Comparison of ENCODE assay signal across 1 cellular context in the genomic region with DNA sequence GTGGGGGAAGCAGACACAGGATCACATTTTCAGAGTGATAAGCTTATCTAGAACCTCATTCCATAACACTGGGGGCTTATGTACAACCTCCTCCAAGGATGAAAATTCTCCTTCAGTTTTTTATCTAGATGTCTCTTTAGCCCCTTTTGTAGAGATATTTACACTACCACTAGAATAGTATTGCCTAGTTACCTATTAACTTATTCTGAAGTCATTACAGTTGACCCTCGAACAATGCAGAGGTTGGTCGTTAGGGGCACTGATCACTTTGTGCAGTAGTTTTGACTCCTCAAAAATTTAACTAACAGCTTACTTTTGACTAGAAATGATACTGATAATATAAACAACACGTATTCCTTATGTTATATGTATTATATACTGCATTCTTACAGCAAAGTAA.
TF ChIP-seq lines count a peak whose summit lies in the region.

No MANE protein-coding gene starts in this region.

TF ChIP-seq in HepG2, 621 proteins besides CTCF, POLR2A, EP300 and RAD21 (continued from another document and continues in another):
- TF ChIP-seq, protein P1, sequence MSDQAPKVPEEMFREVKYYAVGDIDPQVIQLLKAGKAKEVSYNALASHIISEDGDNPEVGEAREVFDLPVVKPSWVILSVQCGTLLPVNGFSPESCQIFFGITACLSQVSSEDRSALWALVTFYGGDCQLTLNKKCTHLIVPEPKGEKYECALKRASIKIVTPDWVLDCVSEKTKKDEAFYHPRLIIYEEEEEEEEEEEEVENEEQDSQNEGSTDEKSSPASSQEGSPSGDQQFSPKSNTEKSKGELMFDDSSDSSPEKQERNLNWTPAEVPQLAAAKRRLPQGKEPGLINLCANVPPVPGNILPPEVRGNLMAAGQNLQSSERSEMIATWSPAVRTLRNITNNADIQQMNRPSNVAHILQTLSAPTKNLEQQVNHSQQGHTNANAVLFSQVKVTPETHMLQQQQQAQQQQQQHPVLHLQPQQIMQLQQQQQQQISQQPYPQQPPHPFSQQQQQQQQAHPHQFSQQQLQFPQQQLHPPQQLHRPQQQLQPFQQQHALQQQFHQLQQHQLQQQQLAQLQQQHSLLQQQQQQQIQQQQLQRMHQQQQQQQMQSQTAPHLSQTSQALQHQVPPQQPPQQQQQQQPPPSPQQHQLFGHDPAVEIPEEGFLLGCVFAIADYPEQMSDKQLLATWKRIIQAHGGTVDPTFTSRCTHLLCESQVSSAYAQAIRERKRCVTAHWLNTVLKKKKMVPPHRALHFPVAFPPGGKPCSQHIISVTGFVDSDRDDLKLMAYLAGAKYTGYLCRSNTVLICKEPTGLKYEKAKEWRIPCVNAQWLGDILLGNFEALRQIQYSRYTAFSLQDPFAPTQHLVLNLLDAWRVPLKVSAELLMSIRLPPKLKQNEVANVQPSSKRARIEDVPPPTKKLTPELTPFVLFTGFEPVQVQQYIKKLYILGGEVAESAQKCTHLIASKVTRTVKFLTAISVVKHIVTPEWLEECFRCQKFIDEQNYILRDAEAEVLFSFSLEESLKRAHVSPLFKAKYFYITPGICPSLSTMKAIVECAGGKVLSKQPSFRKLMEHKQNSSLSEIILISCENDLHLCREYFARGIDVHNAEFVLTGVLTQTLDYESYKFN (CRISPR knock-in tag; conservative IDR thresholded peaks at IDR 0.05) = 0 out of 2 replicates have a peak, but pooled peaks have one; percentile 15
- TF ChIP-seq NR1H2 (CRISPR knock-in tag; IDR thresholded peaks at IDR 0.05; ENCODE audit: borderline replicate concordance, low read depth) = no peak
- TF ChIP-seq ZNF724P (CRISPR knock-in tag; IDR thresholded peaks at IDR 0.05; ENCODE audit: borderline replicate concordance) = no peak
- no peak for TF ChIP-seq IKZF1 (IDR thresholded peaks at IDR 0.05)
- TF ChIP-seq ZNF570 (CRISPR knock-in tag; IDR thresholded peaks at IDR 0.05; ENCODE audit: borderline replicate concordance) = no peak
- peak; percentile 52; the same call in 1 of the 2 replicates for TF ChIP-seq SOX5 (CRISPR knock-in tag; IDR thresholded peaks at IDR 0.05; ENCODE audit: borderline replicate concordance)
- no peak for TF ChIP-seq MBNL3 (CRISPR knock-in tag; conservative IDR thresholded peaks at IDR 0.05)
- no peak for TF ChIP-seq ZNF337 (CRISPR knock-in tag; IDR thresholded peaks at IDR 0.05; ENCODE audit: borderline replicate concordance, low read depth)
- TF ChIP-seq TCF12 (IDR thresholded peaks at IDR 0.05) = no peak
- no peak for TF ChIP-seq TCF12 (CRISPR knock-in tag; IDR thresholded peaks at IDR 0.05)
- no peak for TF ChIP-seq KDM4B (CRISPR knock-in tag; IDR thresholded peaks at IDR 0.05)
- TF ChIP-seq MEF2D (CRISPR knock-in tag; IDR thresholded peaks at IDR 0.05) = no peak
- TF ChIP-seq, protein P2, sequence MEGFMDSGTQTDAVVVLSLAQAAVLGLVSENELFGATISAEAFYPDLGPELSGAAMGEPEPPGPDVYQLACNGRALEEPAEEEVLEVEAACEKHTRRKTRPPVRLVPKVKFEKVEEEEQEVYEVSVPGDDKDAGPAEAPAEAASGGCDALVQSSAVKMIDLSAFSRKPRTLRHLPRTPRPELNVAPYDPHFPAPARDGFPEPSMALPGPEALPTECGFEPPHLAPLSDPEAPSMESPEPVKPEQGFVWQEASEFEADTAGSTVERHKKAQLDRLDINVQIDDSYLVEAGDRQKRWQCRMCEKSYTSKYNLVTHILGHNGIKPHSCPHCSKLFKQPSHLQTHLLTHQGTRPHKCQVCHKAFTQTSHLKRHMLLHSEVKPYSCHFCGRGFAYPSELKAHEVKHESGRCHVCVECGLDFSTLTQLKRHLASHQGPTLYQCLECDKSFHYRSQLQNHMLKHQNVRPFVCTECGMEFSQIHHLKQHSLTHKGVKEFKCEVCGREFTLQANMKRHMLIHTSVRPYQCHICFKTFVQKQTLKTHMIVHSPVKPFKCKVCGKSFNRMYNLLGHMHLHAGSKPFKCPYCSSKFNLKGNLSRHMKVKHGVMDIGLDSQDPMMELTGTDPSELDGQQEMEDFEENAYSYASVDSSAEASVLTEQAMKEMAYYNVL (CRISPR knock-in tag; IDR thresholded peaks at IDR 0.05; ENCODE audit: borderline replicate concordance) = no peak
- TF ChIP-seq RBM39 (IDR thresholded peaks at IDR 0.05; ENCODE audit: low read depth, low read length, poor library complexity, severe bottlenecking) = no peak
- no peak for TF ChIP-seq SMAD1 (CRISPR knock-in tag; IDR thresholded peaks at IDR 0.05; ENCODE audit: borderline replicate concordance, low read depth)
- no peak for TF ChIP-seq ZNF30 (CRISPR knock-in tag; IDR thresholded peaks at IDR 0.05)
- no peak for TF ChIP-seq ZNF530 (CRISPR knock-in tag; IDR thresholded peaks at IDR 0.05; ENCODE audit: low read depth)
- TF ChIP-seq, protein P3, sequence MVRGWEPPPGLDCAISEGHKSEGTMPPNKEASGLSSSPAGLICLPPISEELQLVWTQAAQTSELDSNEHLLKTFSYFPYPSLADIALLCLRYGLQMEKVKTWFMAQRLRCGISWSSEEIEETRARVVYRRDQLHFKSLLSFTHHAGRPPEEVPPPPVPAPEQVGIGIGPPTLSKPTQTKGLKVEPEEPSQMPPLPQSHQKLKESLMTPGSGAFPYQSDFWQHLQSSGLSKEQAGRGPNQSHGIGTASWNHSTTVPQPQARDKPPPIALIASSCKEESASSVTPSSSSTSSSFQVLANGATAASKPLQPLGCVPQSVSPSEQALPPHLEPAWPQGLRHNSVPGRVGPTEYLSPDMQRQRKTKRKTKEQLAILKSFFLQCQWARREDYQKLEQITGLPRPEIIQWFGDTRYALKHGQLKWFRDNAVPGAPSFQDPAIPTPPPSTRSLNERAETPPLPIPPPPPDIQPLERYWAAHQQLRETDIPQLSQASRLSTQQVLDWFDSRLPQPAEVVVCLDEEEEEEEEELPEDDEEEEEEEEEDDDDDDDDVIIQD (CRISPR knock-in tag; IDR thresholded peaks at IDR 0.05; ENCODE audit: low read depth) = peak; percentile 86; the same call in 1 of the 2 replicates
- no peak for TF ChIP-seq ZNF615 (CRISPR knock-in tag; IDR thresholded peaks at IDR 0.05; ENCODE audit: borderline replicate concordance)
- TF ChIP-seq, protein P4, sequence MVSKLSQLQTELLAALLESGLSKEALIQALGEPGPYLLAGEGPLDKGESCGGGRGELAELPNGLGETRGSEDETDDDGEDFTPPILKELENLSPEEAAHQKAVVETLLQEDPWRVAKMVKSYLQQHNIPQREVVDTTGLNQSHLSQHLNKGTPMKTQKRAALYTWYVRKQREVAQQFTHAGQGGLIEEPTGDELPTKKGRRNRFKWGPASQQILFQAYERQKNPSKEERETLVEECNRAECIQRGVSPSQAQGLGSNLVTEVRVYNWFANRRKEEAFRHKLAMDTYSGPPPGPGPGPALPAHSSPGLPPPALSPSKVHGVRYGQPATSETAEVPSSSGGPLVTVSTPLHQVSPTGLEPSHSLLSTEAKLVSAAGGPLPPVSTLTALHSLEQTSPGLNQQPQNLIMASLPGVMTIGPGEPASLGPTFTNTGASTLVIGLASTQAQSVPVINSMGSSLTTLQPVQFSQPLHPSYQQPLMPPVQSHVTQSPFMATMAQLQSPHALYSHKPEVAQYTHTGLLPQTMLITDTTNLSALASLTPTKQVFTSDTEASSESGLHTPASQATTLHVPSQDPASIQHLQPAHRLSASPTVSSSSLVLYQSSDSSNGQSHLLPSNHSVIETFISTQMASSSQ (IDR thresholded peaks at IDR 0.05; ENCODE audit: low read depth) = peak; percentile 84
- TF ChIP-seq, protein P4 (CRISPR knock-in tag; IDR thresholded peaks at IDR 0.05; ENCODE audit: borderline replicate concordance) = peak; percentile 62; the same call in 1 of the 2 replicates
- no peak for TF ChIP-seq ZNF672 (CRISPR knock-in tag; IDR thresholded peaks at IDR 0.05)
- TF ChIP-seq, protein P5, sequence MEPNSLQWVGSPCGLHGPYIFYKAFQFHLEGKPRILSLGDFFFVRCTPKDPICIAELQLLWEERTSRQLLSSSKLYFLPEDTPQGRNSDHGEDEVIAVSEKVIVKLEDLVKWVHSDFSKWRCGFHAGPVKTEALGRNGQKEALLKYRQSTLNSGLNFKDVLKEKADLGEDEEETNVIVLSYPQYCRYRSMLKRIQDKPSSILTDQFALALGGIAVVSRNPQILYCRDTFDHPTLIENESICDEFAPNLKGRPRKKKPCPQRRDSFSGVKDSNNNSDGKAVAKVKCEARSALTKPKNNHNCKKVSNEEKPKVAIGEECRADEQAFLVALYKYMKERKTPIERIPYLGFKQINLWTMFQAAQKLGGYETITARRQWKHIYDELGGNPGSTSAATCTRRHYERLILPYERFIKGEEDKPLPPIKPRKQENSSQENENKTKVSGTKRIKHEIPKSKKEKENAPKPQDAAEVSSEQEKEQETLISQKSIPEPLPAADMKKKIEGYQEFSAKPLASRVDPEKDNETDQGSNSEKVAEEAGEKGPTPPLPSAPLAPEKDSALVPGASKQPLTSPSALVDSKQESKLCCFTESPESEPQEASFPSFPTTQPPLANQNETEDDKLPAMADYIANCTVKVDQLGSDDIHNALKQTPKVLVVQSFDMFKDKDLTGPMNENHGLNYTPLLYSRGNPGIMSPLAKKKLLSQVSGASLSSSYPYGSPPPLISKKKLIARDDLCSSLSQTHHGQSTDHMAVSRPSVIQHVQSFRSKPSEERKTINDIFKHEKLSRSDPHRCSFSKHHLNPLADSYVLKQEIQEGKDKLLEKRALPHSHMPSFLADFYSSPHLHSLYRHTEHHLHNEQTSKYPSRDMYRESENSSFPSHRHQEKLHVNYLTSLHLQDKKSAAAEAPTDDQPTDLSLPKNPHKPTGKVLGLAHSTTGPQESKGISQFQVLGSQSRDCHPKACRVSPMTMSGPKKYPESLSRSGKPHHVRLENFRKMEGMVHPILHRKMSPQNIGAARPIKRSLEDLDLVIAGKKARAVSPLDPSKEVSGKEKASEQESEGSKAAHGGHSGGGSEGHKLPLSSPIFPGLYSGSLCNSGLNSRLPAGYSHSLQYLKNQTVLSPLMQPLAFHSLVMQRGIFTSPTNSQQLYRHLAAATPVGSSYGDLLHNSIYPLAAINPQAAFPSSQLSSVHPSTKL (CRISPR knock-in tag; IDR thresholded peaks at IDR 0.05) = peak; percentile 19; the same call in 1 of the 2 replicates
- TF ChIP-seq ZFX (CRISPR knock-in tag; IDR thresholded peaks at IDR 0.05; ENCODE audit: low read depth) = no peak
- TF ChIP-seq, protein P6, sequence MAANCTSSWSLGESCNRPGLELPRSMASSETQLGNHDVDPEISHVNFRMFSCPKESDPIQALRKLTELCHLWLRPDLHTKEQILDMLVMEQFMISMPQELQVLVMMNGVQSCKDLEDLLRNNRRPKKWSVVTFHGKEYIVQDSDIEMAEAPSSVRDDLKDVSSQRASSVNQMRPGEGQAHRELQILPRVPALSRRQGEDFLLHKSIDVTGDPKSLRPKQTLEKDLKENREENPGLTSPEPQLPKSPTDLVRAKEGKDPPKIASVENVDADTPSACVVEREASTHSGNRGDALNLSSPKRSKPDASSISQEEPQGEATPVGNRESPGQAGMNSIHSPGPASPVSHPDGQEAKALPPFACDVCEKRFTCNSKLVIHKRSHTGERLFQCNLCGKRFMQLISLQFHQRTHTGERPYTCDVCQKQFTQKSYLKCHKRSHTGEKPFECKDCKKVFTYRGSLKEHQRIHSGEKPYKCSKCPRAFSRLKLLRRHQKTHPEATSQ (CRISPR knock-in tag; IDR thresholded peaks at IDR 0.05; ENCODE audit: borderline replicate concordance) = peak; percentile 54; the same call in 1 of the 2 replicates
- no peak for TF ChIP-seq HIVEP1 (CRISPR knock-in tag; IDR thresholded peaks at IDR 0.05)
- no peak for TF ChIP-seq SYNCRIP (IDR thresholded peaks at IDR 0.05; ENCODE audit: insufficient read depth, low read depth, low read length)
- no peak for TF ChIP-seq ZNF260 (CRISPR knock-in tag; IDR thresholded peaks at IDR 0.05; ENCODE audit: borderline replicate concordance, low read depth)
- 0 out of 2 replicates have a peak, but pooled peaks have one; percentile 16 for TF ChIP-seq ZMYM4 (CRISPR knock-in tag; IDR thresholded peaks at IDR 0.05)
- no peak for TF ChIP-seq ZFP36L2 (CRISPR knock-in tag; IDR thresholded peaks at IDR 0.05)
- peak; percentile 28; the same call in 1 of the 2 replicates for TF ChIP-seq GATAD2A (CRISPR knock-in tag; IDR thresholded peaks at IDR 0.05)
- TF ChIP-seq POLR2AphosphoS5 (IDR thresholded peaks at IDR 0.05; ENCODE audit: low read depth, low read length) = no peak
- no peak for TF ChIP-seq NR2F2 (IDR thresholded peaks at IDR 0.05; ENCODE audit: borderline replicate concordance, low read depth)
- TF ChIP-seq, protein P7, sequence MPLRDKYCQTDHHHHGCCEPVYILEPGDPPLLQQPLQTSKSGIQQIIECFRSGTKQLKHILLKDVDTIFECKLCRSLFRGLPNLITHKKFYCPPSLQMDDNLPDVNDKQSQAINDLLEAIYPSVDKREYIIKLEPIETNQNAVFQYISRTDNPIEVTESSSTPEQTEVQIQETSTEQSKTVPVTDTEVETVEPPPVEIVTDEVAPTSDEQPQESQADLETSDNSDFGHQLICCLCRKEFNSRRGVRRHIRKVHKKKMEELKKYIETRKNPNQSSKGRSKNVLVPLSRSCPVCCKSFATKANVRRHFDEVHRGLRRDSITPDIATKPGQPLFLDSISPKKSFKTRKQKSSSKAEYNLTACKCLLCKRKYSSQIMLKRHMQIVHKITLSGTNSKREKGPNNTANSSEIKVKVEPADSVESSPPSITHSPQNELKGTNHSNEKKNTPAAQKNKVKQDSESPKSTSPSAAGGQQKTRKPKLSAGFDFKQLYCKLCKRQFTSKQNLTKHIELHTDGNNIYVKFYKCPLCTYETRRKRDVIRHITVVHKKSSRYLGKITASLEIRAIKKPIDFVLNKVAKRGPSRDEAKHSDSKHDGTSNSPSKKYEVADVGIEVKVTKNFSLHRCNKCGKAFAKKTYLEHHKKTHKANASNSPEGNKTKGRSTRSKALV (CRISPR knock-in tag; IDR thresholded peaks at IDR 0.05) = no peak
- TF ChIP-seq CBFB (CRISPR knock-in tag; IDR thresholded peaks at IDR 0.05) = no peak
- no peak for TF ChIP-seq ATRX (CRISPR knock-in tag; IDR thresholded peaks at IDR 0.05; ENCODE audit: borderline replicate concordance)
- no peak for TF ChIP-seq XBP1 (CRISPR knock-in tag; IDR thresholded peaks at IDR 0.05)
- TF ChIP-seq MTA3 (CRISPR knock-in tag; IDR thresholded peaks at IDR 0.05) = no peak
- no peak for TF ChIP-seq SRF (IDR thresholded peaks at IDR 0.05; ENCODE audit: low read depth, low read length)
- TF ChIP-seq CBX5 (CRISPR knock-in tag; IDR thresholded peaks at IDR 0.05; ENCODE audit: borderline replicate concordance) = no peak
- no peak for TF ChIP-seq ZNF333 (CRISPR knock-in tag; IDR thresholded peaks at IDR 0.05; ENCODE audit: borderline replicate concordance)
- TF ChIP-seq TOPORS (CRISPR knock-in tag; IDR thresholded peaks at IDR 0.05) = no peak
- no peak for TF ChIP-seq ADNP (CRISPR knock-in tag; IDR thresholded peaks at IDR 0.05)
